ENCODE assay signal across 15 cellular contexts in the genomic region with DNA sequence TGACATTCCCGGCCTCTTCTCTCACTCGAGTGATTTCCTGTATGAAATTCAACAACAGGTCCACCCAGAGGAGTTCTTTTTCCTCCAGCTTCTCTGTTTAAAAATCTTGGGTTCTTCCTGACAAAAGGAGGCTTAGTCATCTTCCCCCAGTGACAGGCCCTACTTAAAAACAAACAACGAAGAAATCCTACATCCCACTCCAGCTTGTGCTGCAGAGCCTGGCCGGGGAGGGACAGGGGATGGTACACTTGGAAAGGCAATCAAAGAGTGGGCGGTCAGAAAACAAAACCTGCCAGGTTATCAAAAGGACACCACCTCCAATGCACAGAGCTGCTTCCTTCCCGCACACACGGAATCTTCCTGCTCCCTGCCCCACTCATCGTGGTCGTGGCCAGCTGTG.
DNase-seq lines count a peak whose midpoint lies in the region; ATAC-seq and TF ChIP-seq lines count a peak whose summit lies in the region.
"Had no signal": no experiment of that assay in that cellular context is flagged by ENCODE, and none has a peak within 500 bp of the region (broad histone marks: within the 10 kb centered on the region; RNA-seq: fewer than 3 reads in every experiment).

No MANE protein-coding gene starts in this region.

- no peaks in the 10 kb centered on the region for H3K27me3 ChIP-seq in breast epithelium
- H3K27me3 ChIP-seq in mammary epithelial cell (ENCODE audit: insufficient read depth, low read length) = no peaks in the 10 kb centered on the region
- no peaks in the 10 kb centered on the region for H3K27me3 ChIP-seq in vagina

- H3K4me1 ChIP-seq in breast epithelium (peaks cover 4 to 12% of the 10 kb centered on the region in 2 donors), mammary epithelial cell (ENCODE audit: insufficient read depth, low read length) (no peaks in the 10 kb centered on the region), vagina (peaks cover 20% of the 10 kb centered on the region)

- H3K9me3 ChIP-seq in breast epithelium (no peaks in the 10 kb centered on the region), mammary epithelial cell (replicated peaks; ENCODE audit: insufficient read depth, low read length) (no peaks in the 10 kb centered on the region), vagina (no peaks in the 10 kb centered on the region)

- no peak for TF ChIP-seq POLR2A in breast epithelium (IDR thresholded peaks at IDR 0.05)
- TF ChIP-seq POLR2A in vagina (IDR thresholded peaks at IDR 0.05) = no peak

- no peak overlapping the region for H3K4me3 ChIP-seq in breast epithelium
- no peak overlapping the region for H3K4me3 ChIP-seq in mammary epithelial cell (replicated peaks in 1 of 3; ENCODE audit: insufficient read depth in 1 of 3, low read depth in 2 of 3, low read length in 3 of 3)
- no peak overlapping the region for H3K4me3 ChIP-seq in vagina

- no peaks in the 10 kb centered on the region for H3K36me3 ChIP-seq in breast epithelium
- H3K36me3 ChIP-seq in mammary epithelial cell (ENCODE audit: insufficient read depth, low read length) = no peaks in the 10 kb centered on the region
- H3K36me3 ChIP-seq in vagina = no peaks in the 10 kb centered on the region

- no peak for ATAC-seq in activated T-cell treated with anti-CD3 and anti-CD28 coated beads, Interleukin-2, amount 50 U/mL, for 4 hours
- no peak for ATAC-seq in GM19397 (IDR thresholded peaks at IDR 0.05; ENCODE audit: unreplicated experiment)

- dilution Hi-C loops in mammary epithelial cell (cut with HindIII; ENCODE audit: low sequenced_read_pairs) = loop anchor here (10.0 kb wide), 1 partner anchor 109 kb away; no protein-coding TSS in a partner anchor

- no peak overlapping the region for H2AFZ ChIP-seq in mammary epithelial cell (ENCODE audit: low read depth, low read length)

- H3K4me3 Mint-ChIP-seq in endothelial cell (ENCODE audit: unreplicated experiment) = peak overlapping the region; percentile 22
- no peak overlapping the region for H3K4me3 Mint-ChIP-seq in mesothelial cell of epicardium
- H3K4me3 Mint-ChIP-seq in activated T-cell treated with anti-CD3 and anti-CD28 coated beads, Interleukin-2, amount 50 U/mL, for 4 hours = no peak overlapping the region
- no peak overlapping the region for H3K4me3 Mint-ChIP-seq in activated CD4-positive, alpha-beta T cell treated with anti-CD3 and anti-CD28 coated beads, Interleukin-2, amount 10 ng/mL, durations not matched to agents 7 days and 5 days

- no peak for TF ChIP-seq CTCF in breast epithelium (IDR thresholded peaks at IDR 0.05)
- no peak for TF ChIP-seq CTCF in mammary epithelial cell (conservative IDR thresholded peaks at IDR 0.05 in 1 of 2, IDR thresholded peaks at IDR 0.05 in 1 of 2; ENCODE audit: extremely low read depth in 1 of 2, insufficient read depth in 1 of 2, low read depth in 1 of 2, low read length in 2 of 2)
- TF ChIP-seq CTCF in endothelial cell (IDR thresholded peaks at IDR 0.05; ENCODE audit: unreplicated experiment) = no peak
- no peak for TF ChIP-seq CTCF in mesothelial cell of epicardium (IDR thresholded peaks at IDR 0.05; ENCODE audit: unreplicated experiment)
- TF ChIP-seq CTCF in vagina (IDR thresholded peaks at IDR 0.05) = no peak

- H3K4me1 Mint-ChIP-seq in endothelial cell (ENCODE audit: unreplicated experiment) (peaks cover 22% of the 10 kb centered on the region), mesothelial cell of epicardium (peaks cover 20% of the 10 kb centered on the region)
- no peaks in the 10 kb centered on the region for H3K4me1 Mint-ChIP-seq in activated T-cell treated with anti-CD3 and anti-CD28 coated beads, Interleukin-2, amount 50 U/mL, for 4 hours (ENCODE audit: low read depth)
- H3K4me1 Mint-ChIP-seq in activated CD4-positive, alpha-beta T cell treated with anti-CD3 and anti-CD28 coated beads, Interleukin-2, amount 10 ng/mL, durations not matched to agents 7 days and 5 days = no peaks in the 10 kb centered on the region

- WGBS in mammary epithelial cell (ENCODE audit: low coverage, missing lambda C conversion rate) = 16% methylated on average over 9 of the region's 9 CpGs

- no peak overlapping the region for H3K9ac ChIP-seq in mammary epithelial cell (ENCODE audit: insufficient read depth, low read length)

- intact Hi-C loops in breast epithelium (cut with DNase I; ENCODE audit: low total_unique reads) (no loop called here), mammary epithelial cell (cut with micrococcal nuclease) (loop anchor here (5.0 kb wide), 1 partner anchor 103 kb away; no protein-coding TSS in a partner anchor), vagina (cut with DNase I) (no loop called here)

- no peaks in the 10 kb centered on the region for H3K79me2 ChIP-seq in mammary epithelial cell (ENCODE audit: insufficient read depth, low read length)

- in situ Hi-C loops in mammary epithelial cell (cut with MboI; ENCODE audit: low sequenced_read_pairs in 2 of 2) = no loop called here

- H3K36me3 Mint-ChIP-seq in endothelial cell (ENCODE audit: low read depth, unreplicated experiment) = no peaks in the 10 kb centered on the region
- no peaks in the 10 kb centered on the region for H3K36me3 Mint-ChIP-seq in mesothelial cell of epicardium
- no peaks in the 10 kb centered on the region for H3K36me3 Mint-ChIP-seq in activated T-cell treated with anti-CD3 and anti-CD28 coated beads, Interleukin-2, amount 50 U/mL, for 4 hours (ENCODE audit: insufficient read depth)
- no peaks in the 10 kb centered on the region for H3K36me3 Mint-ChIP-seq in activated CD4-positive, alpha-beta T cell treated with anti-CD3 and anti-CD28 coated beads, Interleukin-2, amount 10 ng/mL, durations not matched to agents 7 days and 5 days (ENCODE audit: low read depth)

- H4K20me1 ChIP-seq in mammary epithelial cell (ENCODE audit: insufficient read depth, low read length) = no peaks in the 10 kb centered on the region

- no TSS peak for BruUV-seq in mammary epithelial cell (replicated peaks; lab: Mats Ljungman, UMichigan)

- H3K27ac ChIP-seq in breast epithelium (peak overlapping the region; percentile 43 to 82), mammary epithelial cell (ENCODE audit: insufficient read depth, low read depth, low read length) (no peak overlapping the region), vagina (peak overlapping the region; percentile 70)
- H3K27ac ChIP-seq: 22Rv1 had no signal

- H3K4me2 ChIP-seq in mammary epithelial cell (ENCODE audit: insufficient read depth, low read depth, low read length) = no peak overlapping the region

- CTCF ChIA-PET in mammary epithelial cell (lab: Charles Lee; ENCODE audit: low non-redundant PET) = no interaction called here
- CTCF ChIA-PET in activated CD4-positive, alpha-beta T cell treated with anti-CD3 and anti-CD28 coated beads, Interleukin-2, amount 10 ng/mL, durations not matched to agents 7 days and 5 days (lab: Charles Lee) = interaction anchor here (1.0 kb wide), 1 partner anchor 12 kb away, joined by 3 read pairs; no protein-coding TSS in a partner anchor

- no peaks in the 10 kb centered on the region for H3K9me3 Mint-ChIP-seq in endothelial cell (ENCODE audit: unreplicated experiment)
- H3K9me3 Mint-ChIP-seq in mesothelial cell of epicardium = no peaks in the 10 kb centered on the region
- H3K9me3 Mint-ChIP-seq in activated T-cell treated with anti-CD3 and anti-CD28 coated beads, Interleukin-2, amount 50 U/mL, for 4 hours = no peaks in the 10 kb centered on the region
- no peaks in the 10 kb centered on the region for H3K9me3 Mint-ChIP-seq in activated CD4-positive, alpha-beta T cell treated with anti-CD3 and anti-CD28 coated beads, Interleukin-2, amount 10 ng/mL, durations not matched to agents 7 days and 5 days

- POLR2A ChIA-PET in activated CD4-positive, alpha-beta T cell treated with anti-CD3 and anti-CD28 coated beads, Interleukin-2, amount 10 ng/mL, durations not matched to agents 7 days and 5 days (lab: Charles Lee) = no interaction called here

- DNase-seq in breast epithelium (ENCODE audit: low spot score in 2 of 2) (no peak), mammary epithelial cell (no peak), endothelial cell (ENCODE audit: low spot score) (no peak), mesothelial cell of epicardium (ENCODE audit: low spot score in 2 of 2, unreplicated experiment in 2 of 2) (no peak), vagina (ENCODE audit: extremely low spot score in 2 of 2) (no peak)
- DNase-seq in activated T-cell treated with anti-CD3 and anti-CD28 coated beads, Interleukin-2, amount 50 U/mL, for 4 hours = no peak
- no peak for DNase-seq in activated CD4-positive, alpha-beta T cell treated with anti-CD3 and anti-CD28 coated beads, Interleukin-2, amount 10 ng/mL, durations not matched to agents 7 days and 5 days
- DNase-seq: activated CD4-positive, alpha-beta T cell treated with anti-CD3 and anti-CD28 coated beads for 4 hours; activated gamma-delta T cell; cortex of kidney; DMS 273 treated with DMSO at 0.1 percent for 48 hours; NCI-H1417; stimulated activated CD4-positive, alpha-beta T cell treated with anti-CD3 and anti-CD28 coated beads, Interleukin-12 subunit alpha, Interleukin-12 subunit beta, amount 100 ng/mL, for 4 hours had no signal

- H3K27ac Mint-ChIP-seq in endothelial cell (ENCODE audit: unreplicated experiment) (peak overlapping the region; percentile 80), mesothelial cell of epicardium (peak overlapping the region; percentile 64)
- no peak overlapping the region for H3K27ac Mint-ChIP-seq in activated CD4-positive, alpha-beta T cell treated with anti-CD3 and anti-CD28 coated beads, Interleukin-2, amount 10 ng/mL, durations not matched to agents 7 days and 5 days

- H3K27me3 Mint-ChIP-seq in endothelial cell (ENCODE audit: unreplicated experiment) = peaks cover 2% of the 10 kb centered on the region
- no peaks in the 10 kb centered on the region for H3K27me3 Mint-ChIP-seq in mesothelial cell of epicardium (ENCODE audit: low read depth)
- peaks cover 19% of the 10 kb centered on the region for H3K27me3 Mint-ChIP-seq in activated T-cell treated with anti-CD3 and anti-CD28 coated beads, Interleukin-2, amount 50 U/mL, for 4 hours (ENCODE audit: low read depth)
- H3K27me3 Mint-ChIP-seq in activated CD4-positive, alpha-beta T cell treated with anti-CD3 and anti-CD28 coated beads, Interleukin-2, amount 10 ng/mL, durations not matched to agents 7 days and 5 days = no peaks in the 10 kb centered on the region
